ENCODE assay signal across 8 cellular contexts in genomic region chr2:87524789-87525188, GRCh38.
DNase-seq lines count a peak whose midpoint lies in the region; ATAC-seq and TF ChIP-seq lines count a peak whose summit lies in the region.
"Not testable (repeated sequence)": the region's sequence is repeated elsewhere in the genome, so short reads cannot be mapped to it uniquely, and the experiment has no call there.

No MANE protein-coding gene starts in this region.

- H3K27ac ChIP-seq in CD4-positive, alpha-beta memory T cell (ENCODE audit: low read depth, low read length), result peak overlapping the region; percentile 49
- H3K27ac ChIP-seq in KOPT-K1 (ENCODE audit: low read depth, low read length, poor library complexity, severe bottlenecking), result peak overlapping the region; percentile 75
- peak overlapping the region; percentile 51 for H3K27ac ChIP-seq in effector memory CD4-positive, alpha-beta T cell (ENCODE audit: insufficient read depth, low read length, poor library complexity, severe bottlenecking)

- H3K36me3 Mint-ChIP-seq in CD4-positive, alpha-beta memory T cell; activated B cell treated with CpG ODN at 0.5 μM for 24 hours (ENCODE audit: low read depth); activated CD8-positive, alpha-beta T cell treated with anti-CD3 and anti-CD28 coated beads, Interleukin-2, amount 10 ng/mL, durations not matched to agents 7 days and 5 days (ENCODE audit: low read depth); naive thymus-derived CD8-positive, alpha-beta T cell: not testable (repeated sequence)
- H3K36me3 Mint-ChIP-seq in activated naive CD4-positive, alpha-beta T cell treated with anti-CD3 and anti-CD28 coated beads for 36 hours (ENCODE audit: low read depth), result peaks cover 14% of the 10 kb centered on the region
- peaks cover 18% of the 10 kb centered on the region for H3K36me3 Mint-ChIP-seq in stimulated activated naive CD8-positive, alpha-beta T cell treated with anti-CD3 and anti-CD28 coated beads, Interleukin-15, Interleukin-2, amounts not matched to agents 100 ng/mL and 50 ng/mL, for 24 hours (ENCODE audit: low read depth)

- H3K27ac Mint-ChIP-seq in CD4-positive, alpha-beta memory T cell, result peak overlapping the region in 5 of 7 donors; percentile 32 to 95 (median 89)
- peak overlapping the region; percentile 78 for H3K27ac Mint-ChIP-seq in activated B cell treated with CpG ODN at 0.5 μM for 24 hours
- peak overlapping the region; percentile 73 for H3K27ac Mint-ChIP-seq in activated CD8-positive, alpha-beta T cell treated with anti-CD3 and anti-CD28 coated beads, Interleukin-2, amount 10 ng/mL, durations not matched to agents 7 days and 5 days
- H3K27ac Mint-ChIP-seq in activated naive CD4-positive, alpha-beta T cell treated with anti-CD3 and anti-CD28 coated beads for 36 hours, result peak overlapping the region; percentile 78
- peak overlapping the region in 8 of 10 donors; percentile 31 to 97 (median 82) for H3K27ac Mint-ChIP-seq in naive thymus-derived CD8-positive, alpha-beta T cell
- H3K27ac Mint-ChIP-seq in stimulated activated naive CD8-positive, alpha-beta T cell treated with anti-CD3 and anti-CD28 coated beads, Interleukin-15, Interleukin-2, amounts not matched to agents 100 ng/mL and 50 ng/mL, for 24 hours, result peak overlapping the region; percentile 96

- not testable (repeated sequence) for H3K36me3 ChIP-seq in CD4-positive, alpha-beta memory T cell (ENCODE audit: insufficient read depth, low read length); KOPT-K1 (ENCODE audit: insufficient read depth, low read length); effector memory CD4-positive, alpha-beta T cell (ENCODE audit: control insufficient read depth, insufficient read depth, low read length)

- peaks cover 7 to 33% (median 15%) of the 10 kb centered on the region in 4 donors for H3K4me1 Mint-ChIP-seq in CD4-positive, alpha-beta memory T cell
- H3K4me1 Mint-ChIP-seq in activated B cell treated with CpG ODN at 0.5 μM for 24 hours, result peaks cover 35% of the 10 kb centered on the region
- H3K4me1 Mint-ChIP-seq in activated CD8-positive, alpha-beta T cell treated with anti-CD3 and anti-CD28 coated beads, Interleukin-2, amount 10 ng/mL, durations not matched to agents 7 days and 5 days (ENCODE audit: low read depth), result peaks cover 29% of the 10 kb centered on the region
- H3K4me1 Mint-ChIP-seq in activated naive CD4-positive, alpha-beta T cell treated with anti-CD3 and anti-CD28 coated beads for 36 hours (ENCODE audit: low read depth), result peaks cover 27% of the 10 kb centered on the region
- H3K4me1 Mint-ChIP-seq in naive thymus-derived CD8-positive, alpha-beta T cell, result peaks cover 0 to 41% (median 11%) of the 10 kb centered on the region in 4 donors
- peaks cover 42% of the 10 kb centered on the region for H3K4me1 Mint-ChIP-seq in stimulated activated naive CD8-positive, alpha-beta T cell treated with anti-CD3 and anti-CD28 coated beads, Interleukin-15, Interleukin-2, amounts not matched to agents 100 ng/mL and 50 ng/mL, for 24 hours (ENCODE audit: low read depth)

- CTCF ChIA-PET in CD4-positive, alpha-beta memory T cell (lab: Charles Lee; ENCODE audit: partially characterized antibody); activated B cell treated with CpG ODN at 0.5 μM for 24 hours (lab: Charles Lee); activated CD8-positive, alpha-beta T cell treated with anti-CD3 and anti-CD28 coated beads, Interleukin-2, amount 10 ng/mL, durations not matched to agents 7 days and 5 days (lab: Charles Lee); activated naive CD4-positive, alpha-beta T cell treated with anti-CD3 and anti-CD28 coated beads for 36 hours (lab: Charles Lee): not testable (repeated sequence)

- TF ChIP-seq CTCF in activated B cell treated with CpG ODN at 0.5 μM for 24 hours (IDR thresholded peaks at IDR 0.05), result not testable (repeated sequence)

- peak; percentile 20 for ATAC-seq in activated B cell treated with CpG ODN at 0.5 μM for 24 hours (ENCODE audit: low read depth)
- ATAC-seq in activated CD8-positive, alpha-beta T cell treated with anti-CD3 and anti-CD28 coated beads, Interleukin-2, amount 10 ng/mL, durations not matched to agents 7 days and 5 days; naive thymus-derived CD8-positive, alpha-beta T cell: not testable (repeated sequence)

- peaks cover 24% of the 10 kb centered on the region for H3K4me1 ChIP-seq in CD4-positive, alpha-beta memory T cell (ENCODE audit: insufficient read depth, low read length)
- H3K4me1 ChIP-seq in effector memory CD4-positive, alpha-beta T cell (ENCODE audit: control insufficient read depth, insufficient read depth, low read length, poor library complexity, severe bottlenecking), result not testable (repeated sequence)

- not testable (repeated sequence) for DNase-seq in CD4-positive, alpha-beta memory T cell; activated B cell treated with CpG ODN at 0.5 μM for 24 hours; activated CD8-positive, alpha-beta T cell treated with anti-CD3 and anti-CD28 coated beads, Interleukin-2, amount 10 ng/mL, durations not matched to agents 7 days and 5 days; activated naive CD4-positive, alpha-beta T cell treated with anti-CD3 and anti-CD28 coated beads for 36 hours; effector memory CD4-positive, alpha-beta T cell; naive thymus-derived CD8-positive, alpha-beta T cell

- not testable (repeated sequence) for H3K9me3 ChIP-seq in CD4-positive, alpha-beta memory T cell (ENCODE audit: control insufficient read depth in 1 of 2, low read length in 2 of 2); KOPT-K1 (ENCODE audit: insufficient read depth, low read length, poor library complexity, severe bottlenecking); effector memory CD4-positive, alpha-beta T cell (ENCODE audit: control insufficient read depth, low read length)

- H3K27me3 ChIP-seq in CD4-positive, alpha-beta memory T cell (ENCODE audit: insufficient read depth, low read length); effector memory CD4-positive, alpha-beta T cell (replicated peaks; ENCODE audit: control insufficient read depth, insufficient read depth, low read length, poor library complexity, severe bottlenecking): not testable (repeated sequence)

- H3K27me3 Mint-ChIP-seq in CD4-positive, alpha-beta memory T cell; activated B cell treated with CpG ODN at 0.5 μM for 24 hours; activated CD8-positive, alpha-beta T cell treated with anti-CD3 and anti-CD28 coated beads, Interleukin-2, amount 10 ng/mL, durations not matched to agents 7 days and 5 days (ENCODE audit: low read depth); activated naive CD4-positive, alpha-beta T cell treated with anti-CD3 and anti-CD28 coated beads for 36 hours (ENCODE audit: low read depth); naive thymus-derived CD8-positive, alpha-beta T cell; stimulated activated naive CD8-positive, alpha-beta T cell treated with anti-CD3 and anti-CD28 coated beads, Interleukin-15, Interleukin-2, amounts not matched to agents 100 ng/mL and 50 ng/mL, for 24 hours: not testable (repeated sequence)

- POLR2A ChIA-PET in CD4-positive, alpha-beta memory T cell (lab: Charles Lee; ENCODE audit: partially characterized antibody); activated B cell treated with CpG ODN at 0.5 μM for 24 hours (lab: Charles Lee); activated CD8-positive, alpha-beta T cell treated with anti-CD3 and anti-CD28 coated beads, Interleukin-2, amount 10 ng/mL, durations not matched to agents 7 days and 5 days (lab: Charles Lee); naive thymus-derived CD8-positive, alpha-beta T cell (lab: Charles Lee): not testable (repeated sequence)

- not testable (repeated sequence) for H3K9me3 Mint-ChIP-seq in CD4-positive, alpha-beta memory T cell; activated B cell treated with CpG ODN at 0.5 μM for 24 hours; activated CD8-positive, alpha-beta T cell treated with anti-CD3 and anti-CD28 coated beads, Interleukin-2, amount 10 ng/mL, durations not matched to agents 7 days and 5 days (ENCODE audit: insufficient read depth); activated naive CD4-positive, alpha-beta T cell treated with anti-CD3 and anti-CD28 coated beads for 36 hours; naive thymus-derived CD8-positive, alpha-beta T cell; stimulated activated naive CD8-positive, alpha-beta T cell treated with anti-CD3 and anti-CD28 coated beads, Interleukin-15, Interleukin-2, amounts not matched to agents 100 ng/mL and 50 ng/mL, for 24 hours

- H3K4me3 Mint-ChIP-seq in CD4-positive, alpha-beta memory T cell, result peak overlapping the region in 1 of 8 donors; percentile 26
- H3K4me3 Mint-ChIP-seq in activated B cell treated with CpG ODN at 0.5 μM for 24 hours; activated CD8-positive, alpha-beta T cell treated with anti-CD3 and anti-CD28 coated beads, Interleukin-2, amount 10 ng/mL, durations not matched to agents 7 days and 5 days; activated naive CD4-positive, alpha-beta T cell treated with anti-CD3 and anti-CD28 coated beads for 36 hours; naive thymus-derived CD8-positive, alpha-beta T cell; stimulated activated naive CD8-positive, alpha-beta T cell treated with anti-CD3 and anti-CD28 coated beads, Interleukin-15, Interleukin-2, amounts not matched to agents 100 ng/mL and 50 ng/mL, for 24 hours: not testable (repeated sequence)

- H3K4me3 ChIP-seq in CD4-positive, alpha-beta memory T cell (ENCODE audit: low read length in 2 of 2); effector memory CD4-positive, alpha-beta T cell (ENCODE audit: insufficient read depth, low read depth, low read length, poor library complexity, severe bottlenecking): not testable (repeated sequence)

- intact Hi-C loops in CD4-positive, alpha-beta memory T cell (cut with micrococcal nuclease); activated B cell treated with CpG ODN at 0.5 μM for 24 hours (cut with micrococcal nuclease); activated naive CD4-positive, alpha-beta T cell treated with anti-CD3 and anti-CD28 coated beads for 36 hours (cut with micrococcal nuclease): not testable (repeated sequence)
